21 cellular contexts compared by ENCODE assay signal in genomic region chr20:61801428-61801827, GRCh38.
"Had no signal": no experiment of that assay in that cellular context is flagged by ENCODE, and none has a peak within 500 bp of the region (broad histone marks: within the 10 kb centered on the region; RNA-seq: fewer than 3 reads in every experiment).

No MANE protein-coding gene starts in this region.

- ATAC-seq: SK-N-SH treated with all-trans-retinoic acid at 6 μM for 48 hours had no signal

- H3K27ac ChIP-seq: SJCRH30 had no signal

- H3K9me3 ChIP-seq: SJCRH30 had no signal

- H3K36me3 ChIP-seq: SJCRH30 had no signal

- H3K4me3 ChIP-seq: SJCRH30 had no signal

- DNase-seq: KBM-7, MV-4-11, NCI-H1048, NCI-H1105, NCI-H1417, NCI-H146, NCI-H1694 treated with DMSO at 0.1 percent for 48 hours, NCI-H1930, NCI-H2081, NCI-H2107, NCI-H2171, NCI-H226, NCI-H446, NCI-H510A, NCI-H524 treated with DMSO at 0.1 percent for 48 hours, NCI-H69, NCI-H774, RPMI8226, SHP77, SJCRH30 had no signal

- H3K4me1 ChIP-seq: SJCRH30 had no signal
